8 cellular contexts compared by ENCODE assay signal in genomic region chr2:58042486-58042970, GRCh38. TPM values are rescaled to one million over a fixed set of nuclear protein-coding genes. Genes with fewer than 3 reads are reported as not detected.
DNase-seq lines count a peak whose midpoint lies in the region; ATAC-seq and TF ChIP-seq lines count a peak whose summit lies in the region.

No MANE protein-coding gene starts in this region.

- peak overlapping the region; percentile 21 for H3K27ac Mint-ChIP-seq in activated CD4-positive, alpha-beta T cell treated with anti-CD3 and anti-CD28 coated beads for 36 hours
- no peak overlapping the region for H3K27ac Mint-ChIP-seq in endothelial cell (ENCODE audit: unreplicated experiment)

- POLR2A ChIA-PET in activated CD4-positive, alpha-beta T cell treated with anti-CD3 and anti-CD28 coated beads for 36 hours (lab: Charles Lee), result no interaction called here

- DNase-seq in activated CD4-positive, alpha-beta T cell treated with anti-CD3 and anti-CD28 coated beads for 36 hours, result peak; percentile 40
- no peak for DNase-seq in activated CD4-positive, alpha-beta T cell treated with anti-CD3 and anti-CD28 coated beads, Interleukin-2, amount 50 U/mL, for 48 hours
- peak; percentile 58 for DNase-seq in NCI-H2081 treated with DMSO at 0.1 percent for 48 hours (lab: John Stamatoyannopoulos, UW)
- DNase-seq in astrocyte of the hippocampus (ENCODE audit: low read depth, low spot score), result peak; percentile 93
- peak; percentile 94 for DNase-seq in renal cortical epithelial cell (ENCODE audit: low read depth)
- no peak for DNase-seq in NK-92 treated with Interleukin-12 subunit alpha and Interleukin-12 subunit beta, amount 100 ng/mL, for 24 hours (lab: John Stamatoyannopoulos, UW)
- no peak for DNase-seq in endothelial cell (ENCODE audit: low spot score)

- intact Hi-C loops in activated CD4-positive, alpha-beta T cell treated with anti-CD3 and anti-CD28 coated beads for 36 hours (cut with DNase I, micrococcal nuclease), result loop anchor here in 1 of 2 experiments (1.0 kb wide), 2 partner anchors 66 to 199 kb away; partner anchors contain the start of gene FANCL

- ATAC-seq in activated CD4-positive, alpha-beta T cell treated with anti-CD3 and anti-CD28 coated beads for 36 hours, result no peak
- no peak for ATAC-seq in GM18511 (IDR thresholded peaks at IDR 0.05; ENCODE audit: unreplicated experiment)

- H3K27me3 Mint-ChIP-seq in activated CD4-positive, alpha-beta T cell treated with anti-CD3 and anti-CD28 coated beads for 36 hours, result no peaks in the 10 kb centered on the region
- no peaks in the 10 kb centered on the region for H3K27me3 Mint-ChIP-seq in endothelial cell (ENCODE audit: unreplicated experiment)

- TF ChIP-seq CTCF in endothelial cell (IDR thresholded peaks at IDR 0.05; ENCODE audit: unreplicated experiment), result no peak

- peaks cover 32% of the 10 kb centered on the region for H3K4me1 Mint-ChIP-seq in activated CD4-positive, alpha-beta T cell treated with anti-CD3 and anti-CD28 coated beads for 36 hours
- H3K4me1 Mint-ChIP-seq in endothelial cell (ENCODE audit: unreplicated experiment), result peaks cover 4% of the 10 kb centered on the region

- peaks cover 3% of the 10 kb centered on the region for H3K9me3 Mint-ChIP-seq in activated CD4-positive, alpha-beta T cell treated with anti-CD3 and anti-CD28 coated beads for 36 hours (ENCODE audit: low read depth)
- H3K9me3 Mint-ChIP-seq in endothelial cell (ENCODE audit: unreplicated experiment), result no peaks in the 10 kb centered on the region

- H3K36me3 Mint-ChIP-seq in activated CD4-positive, alpha-beta T cell treated with anti-CD3 and anti-CD28 coated beads for 36 hours (ENCODE audit: low read depth), result peaks cover 10% of the 10 kb centered on the region
- no peaks in the 10 kb centered on the region for H3K36me3 Mint-ChIP-seq in endothelial cell (ENCODE audit: low read depth, unreplicated experiment)

- no peak overlapping the region for H3K4me3 Mint-ChIP-seq in activated CD4-positive, alpha-beta T cell treated with anti-CD3 and anti-CD28 coated beads for 36 hours
- no peak overlapping the region for H3K4me3 Mint-ChIP-seq in endothelial cell (ENCODE audit: unreplicated experiment)

- CTCF ChIA-PET in activated CD4-positive, alpha-beta T cell treated with anti-CD3 and anti-CD28 coated beads for 36 hours (lab: Charles Lee), result interaction anchor here (1.3 to 1.5 kb wide), 2 partner anchors 9 to 32 kb away, joined by 4 to 5 read pairs; no protein-coding TSS in a partner anchor

RNA-seq across cellular contexts. Expression of gene VRK2, which starts 4.1 kb away (rescaled TPM):
- 10 to 100 TPM; 22.1 to 28.4 TPM for total RNA-seq in activated CD4-positive, alpha-beta T cell treated with anti-CD3 and anti-CD28 coated beads for 36 hours
- 24.8 and 33.6 TPM in 2 replicates for total RNA-seq in renal cortical epithelial cell
- 18.3 TPM for total RNA-seq in endothelial cell (ENCODE audit: unreplicated experiment)

Comparison
In these comparisons a context has a peak if more than half of its experiments do, and no peak if none do; other contexts are left out.
1. DNase-seq: peak in activated CD4-positive, alpha-beta T cell treated with anti-CD3 and anti-CD28 coated beads for 36 hours (single experiment), NCI-H2081 treated with DMSO at 0.1 percent for 48 hours (single experiment), astrocyte of the hippocampus (single experiment) and renal cortical epithelial cell (single experiment); none in activated CD4-positive, alpha-beta T cell treated with anti-CD3 and anti-CD28 coated beads, Interleukin-2, amount 50 U/mL, for 48 hours (0 of 2), NK-92 treated with Interleukin-12 subunit alpha and Interleukin-12 subunit beta, amount 100 ng/mL, for 24 hours (single experiment) and endothelial cell (single experiment).